Comparison of ENCODE assay signal across 8 cellular contexts in genomic region chr4:122930877-122931276, GRCh38. TPM values are rescaled to one million over a fixed set of nuclear protein-coding genes. Genes with fewer than 3 reads are reported as not detected.
DNase-seq lines count a peak whose midpoint lies in the region; ATAC-seq, FAIRE-seq and TF ChIP-seq lines count a peak whose summit lies in the region.

No MANE protein-coding gene starts in this region.

- peak; percentile 24 for DNase-seq in SIG-M5 treated with dmso at 0.1 percent for 504 hours (lab: John Stamatoyannopoulos, UW; ENCODE audit: unreplicated experiment)
- DNase-seq in SIG-M5 (lab: John Stamatoyannopoulos, UW), result no peak
- DNase-seq in RWPE1 (ENCODE audit: low spot score), result peak; percentile 11
- DNase-seq in frontal cortex (ENCODE audit: low spot score in 2 of 2), result peak in 1 of 2 donors; percentile 16
- DNase-seq in tibial nerve (ENCODE audit: low spot score in 2 of 2), result no peak
- DNase-seq in mucosa of gallbladder (ENCODE audit: low spot score), result no peak

- no peak overlapping the region for H3K4me3 ChIP-seq in tibial nerve

- TF ChIP-seq POLR2A in tibial nerve (IDR thresholded peaks at IDR 0.05), result no peak

- no peaks in the 10 kb centered on the region for H3K27me3 ChIP-seq in tibial nerve

- TF ChIP-seq CTCF in RWPE1 (conservative IDR thresholded peaks at IDR 0.05; ENCODE audit: low read depth) (peak; percentile 68), tibial nerve (IDR thresholded peaks at IDR 0.05) (peak; percentile 43 to 70 (median 48))

- peaks cover 0 to 2% (median 0%) of the 10 kb centered on the region in 4 donors for H3K4me1 ChIP-seq in tibial nerve

- CTCF ChIA-PET in RWPE1 (lab: Yijun Ruan, JAX), result interaction anchor here (0.5 to 1.2 kb wide), 6 partner anchors 9 to 760 kb away, joined by 3 to 7 read pairs (median 4); no protein-coding TSS in a partner anchor

- ATAC-seq in HG02852 (IDR thresholded peaks at IDR 0.05; ENCODE audit: unreplicated experiment), result no peak
- ATAC-seq in GM18517 (IDR thresholded peaks at IDR 0.05; ENCODE audit: unreplicated experiment), result no peak

- no peaks in the 10 kb centered on the region for H3K9me3 ChIP-seq in tibial nerve

- POLR2A ChIA-PET in RWPE1 (lab: Yijun Ruan, JAX; ENCODE audit: low non-redundant PET), result no interaction called here

- H3K27ac ChIP-seq in RWPE1 (no peak overlapping the region), tibial nerve (no peak overlapping the region)

- FAIRE-seq in frontal cortex (lab: Jason Lieb, UNC), result peak; percentile 97

- peaks cover 0 to 53% (median 0%) of the 10 kb centered on the region in 3 donors for H3K36me3 ChIP-seq in tibial nerve

- TF ChIP-seq EP300 in tibial nerve (IDR thresholded peaks at IDR 0.05), result no peak

RNA-seq across cellular contexts. Expression of gene NUDT6, which starts 8.5 kb away (rescaled TPM):
- 6.9 TPM for total RNA-seq in frontal cortex
- 10 to 100 TPM in 2 of 4 donors, 1 to 10 TPM in 2; 8.7 to 20.1 (median 11.0) TPM for total RNA-seq in tibial nerve
- 3.5 TPM for total RNA-seq in mucosa of gallbladder

Comparison
In these comparisons a context has a peak if more than half of its experiments do, and no peak if none do; other contexts are left out.
1. DNase-seq: peak in SIG-M5 treated with dmso at 0.1 percent for 504 hours (single experiment) and RWPE1 (single experiment); none in SIG-M5 (single experiment), tibial nerve (0 of 2) and mucosa of gallbladder (single experiment).